Comparison of ENCODE assay signal across 36 cellular contexts in genomic region chr2:20384949-20385348, GRCh38.
"Had no signal": no experiment of that assay in that cellular context is flagged by ENCODE, and none has a peak within 500 bp of the region (broad histone marks: within the 10 kb centered on the region; RNA-seq: fewer than 3 reads in every experiment).

No MANE protein-coding gene starts in this region.

- H3K4me3 Mint-ChIP-seq: activated B cell treated with CpG ODN at 0.5 μM for 24 hours; activated CD8-positive, alpha-beta memory T cell treated with anti-CD3 and anti-CD28 coated beads, Interleukin-2, amount 10 ng/mL, durations not matched to agents 7 days and 5 days; activated CD8-positive, alpha-beta T cell treated with anti-CD3 and anti-CD28 coated beads, Interleukin-2, amount 10 ng/mL, durations not matched to agents 7 days and 5 days; activated naive CD4-positive, alpha-beta T cell treated with anti-CD3 and anti-CD28 coated beads, Interleukin-2, amount 10 ng/mL, durations not matched to agents 7 days and 5 days; activated naive CD8-positive, alpha-beta T cell treated with anti-CD3 and anti-CD28 coated beads, Interleukin-2, amount 10 ng/mL, durations not matched to agents 7 days and 5 days; activated T-cell treated with anti-CD3 and anti-CD28 coated beads, Interleukin-2, amount 50 U/mL, for 72 hours; brain; dendritic cell treated with granulocyte-macrophage colony-stimulating factor and Interleukin-4, amounts not matched to agents 40 ng/mL and 50 ng/mL, for 4 days; endodermal cell; T-cell; T-helper 1 cell treated with Interleukin-12 subunit alpha and Interleukin-12 subunit beta and Interleukin-4 antibody, amounts not matched to agents 30 μg/mL and 1 μg/mL, for 36 hours; T-helper 2 cell treated with Interferon-gamma antibody and Interleukin-4, amounts not matched to agents 5 μg/mL and 100 μg/mL, for 36 hours had no signal

- H3K36me3 ChIP-seq: ascending aorta, breast epithelium, cardiac muscle cell, gastrocnemius medialis, heart right ventricle, WERI-Rb-1 had no signal

- H3K27ac Mint-ChIP-seq: activated B cell treated with CpG ODN at 0.5 μM for 24 hours; activated CD8-positive, alpha-beta memory T cell treated with anti-CD3 and anti-CD28 coated beads, Interleukin-2, amount 10 ng/mL, durations not matched to agents 7 days and 5 days; activated CD8-positive, alpha-beta T cell treated with anti-CD3 and anti-CD28 coated beads, Interleukin-2, amount 10 ng/mL, durations not matched to agents 7 days and 5 days; activated naive CD4-positive, alpha-beta T cell treated with anti-CD3 and anti-CD28 coated beads, Interleukin-2, amount 10 ng/mL, durations not matched to agents 7 days and 5 days; activated naive CD4-positive, alpha-beta T cell treated with anti-CD3 and anti-CD28 coated beads, Interleukin-2, amount 50 U/mL, for 72 hours; activated naive CD8-positive, alpha-beta T cell treated with anti-CD3 and anti-CD28 coated beads, Interleukin-2, amount 10 ng/mL, durations not matched to agents 7 days and 5 days; activated T-cell treated with anti-CD3 and anti-CD28 coated beads, Interleukin-2, amount 50 U/mL, for 72 hours; brain; dendritic cell treated with granulocyte-macrophage colony-stimulating factor and Interleukin-4, amounts not matched to agents 40 ng/mL and 50 ng/mL, for 4 days; endodermal cell; T-cell; T-helper 1 cell treated with Interleukin-12 subunit alpha and Interleukin-12 subunit beta and Interleukin-4 antibody, amounts not matched to agents 30 μg/mL and 1 μg/mL, for 36 hours; T-helper 2 cell treated with Interferon-gamma antibody and Interleukin-4, amounts not matched to agents 5 μg/mL and 100 μg/mL, for 36 hours had no signal

- H3K36me3 Mint-ChIP-seq: activated CD8-positive, alpha-beta memory T cell treated with anti-CD3 and anti-CD28 coated beads, Interleukin-2, amount 10 ng/mL, durations not matched to agents 7 days and 5 days; activated naive CD4-positive, alpha-beta T cell treated with anti-CD3 and anti-CD28 coated beads, Interleukin-2, amount 10 ng/mL, durations not matched to agents 7 days and 5 days; activated naive CD4-positive, alpha-beta T cell treated with anti-CD3 and anti-CD28 coated beads, Interleukin-2, amount 50 U/mL, for 72 hours; activated naive CD8-positive, alpha-beta T cell treated with anti-CD3 and anti-CD28 coated beads, Interleukin-2, amount 10 ng/mL, durations not matched to agents 7 days and 5 days; brain; T-cell had no signal

- H3K27me3 ChIP-seq: ascending aorta, breast epithelium, cardiac muscle cell, dorsolateral prefrontal cortex, gastrocnemius medialis, heart right ventricle had no signal

- DNase-seq: activated B cell treated with CpG ODN at 0.5 μM for 24 hours; activated CD4-positive, alpha-beta T cell treated with anti-CD3 and anti-CD28 coated beads for 48 hours; activated CD4-positive, alpha-beta T cell treated with anti-CD3 and anti-CD28 coated beads, Interleukin-2, amount 50 U/mL, for 1 hour; activated CD4-positive, alpha-beta T cell treated with anti-CD3 and anti-CD28 coated beads, Interleukin-2, amount 50 U/mL, for 48 hours; activated CD8-positive, alpha-beta memory T cell treated with anti-CD3 and anti-CD28 coated beads, Interleukin-2, amount 10 ng/mL, durations not matched to agents 7 days and 5 days; activated CD8-positive, alpha-beta memory T cell treated with anti-CD3 and anti-CD28 coated beads, Interleukin-2, amount 50 U/mL, for 4 hours; activated CD8-positive, alpha-beta T cell treated with anti-CD3 and anti-CD28 coated beads, Interleukin-2, amount 10 ng/mL, durations not matched to agents 7 days and 5 days; activated gamma-delta T cell; activated naive CD4-positive, alpha-beta T cell; activated naive CD4-positive, alpha-beta T cell treated with anti-CD3 and anti-CD28 coated beads, Interleukin-2, amount 10 ng/mL, durations not matched to agents 7 days and 5 days; activated naive CD8-positive, alpha-beta T cell treated with anti-CD3 and anti-CD28 coated beads, Interleukin-2, amount 10 ng/mL, durations not matched to agents 7 days and 5 days; activated T-cell treated with anti-CD3 and anti-CD28 coated beads, Interleukin-2, amount 50 U/mL, for 1 hour; activated T-cell treated with anti-CD3 and anti-CD28 coated beads, Interleukin-2, amount 50 U/mL, for 72 hours; central memory CD4-positive, alpha-beta T cell; cerebellar nuclear complex; dorsolateral prefrontal cortex; effector memory CD4-positive, alpha-beta T cell; endodermal cell; foreskin fibroblast; gastrocnemius medialis; glutamatergic neuron; heart right ventricle; T-cell; T1000; WERI-Rb-1 had no signal

- ATAC-seq: activated CD4-positive, CD25-positive, alpha-beta regulatory T cell treated with anti-CD3 and anti-CD28 coated beads, Interleukin-2, amount 50 U/mL, for 24 hours; activated CD8-positive, alpha-beta memory T cell treated with anti-CD3 and anti-CD28 coated beads, Interleukin-2, amount 10 ng/mL, durations not matched to agents 7 days and 5 days; activated CD8-positive, alpha-beta T cell treated with anti-CD3 and anti-CD28 coated beads, Interleukin-2, amount 10 ng/mL, durations not matched to agents 7 days and 5 days; activated naive CD4-positive, alpha-beta T cell treated with anti-CD3 and anti-CD28 coated beads, Interleukin-2, amount 50 U/mL, for 72 hours; activated T-cell treated with anti-CD3 and anti-CD28 coated beads, Interleukin-2, amount 50 U/mL, for 72 hours; esophagus mucosa; gastrocnemius medialis; heart right ventricle; T-cell had no signal

- H3K9me3 Mint-ChIP-seq: activated B cell treated with CpG ODN at 0.5 μM for 24 hours; activated naive CD4-positive, alpha-beta T cell treated with anti-CD3 and anti-CD28 coated beads, Interleukin-2, amount 10 ng/mL, durations not matched to agents 7 days and 5 days; activated naive CD4-positive, alpha-beta T cell treated with anti-CD3 and anti-CD28 coated beads, Interleukin-2, amount 50 U/mL, for 72 hours; activated naive CD8-positive, alpha-beta T cell treated with anti-CD3 and anti-CD28 coated beads, Interleukin-2, amount 10 ng/mL, durations not matched to agents 7 days and 5 days; activated T-cell treated with anti-CD3 and anti-CD28 coated beads, Interleukin-2, amount 50 U/mL, for 72 hours; brain; dendritic cell treated with granulocyte-macrophage colony-stimulating factor and Interleukin-4, amounts not matched to agents 40 ng/mL and 50 ng/mL, for 4 days; endodermal cell; T-cell; T-helper 1 cell treated with Interleukin-12 subunit alpha and Interleukin-12 subunit beta and Interleukin-4 antibody, amounts not matched to agents 30 μg/mL and 1 μg/mL, for 36 hours; T-helper 2 cell treated with Interferon-gamma antibody and Interleukin-4, amounts not matched to agents 5 μg/mL and 100 μg/mL, for 36 hours had no signal

- H3K4me3 ChIP-seq: ascending aorta, breast epithelium, cardiac muscle cell, coronary artery, dorsolateral prefrontal cortex, gastrocnemius medialis, heart right ventricle had no signal

- H3K27me3 Mint-ChIP-seq: brain, T-cell had no signal

- H3K27ac ChIP-seq: ascending aorta, breast epithelium, cardiac muscle cell, coronary artery, dorsolateral prefrontal cortex, gastrocnemius medialis, heart right ventricle, WERI-Rb-1 had no signal

- H3K4me1 ChIP-seq: ascending aorta, breast epithelium, gastrocnemius medialis had no signal

- H3K9me3 ChIP-seq: ascending aorta, breast epithelium, gastrocnemius medialis, heart right ventricle had no signal

- H3K4me1 Mint-ChIP-seq: activated B cell treated with CpG ODN at 0.5 μM for 24 hours had no signal
